ENCODE assay signal across 9 cellular contexts in the genomic region with DNA sequence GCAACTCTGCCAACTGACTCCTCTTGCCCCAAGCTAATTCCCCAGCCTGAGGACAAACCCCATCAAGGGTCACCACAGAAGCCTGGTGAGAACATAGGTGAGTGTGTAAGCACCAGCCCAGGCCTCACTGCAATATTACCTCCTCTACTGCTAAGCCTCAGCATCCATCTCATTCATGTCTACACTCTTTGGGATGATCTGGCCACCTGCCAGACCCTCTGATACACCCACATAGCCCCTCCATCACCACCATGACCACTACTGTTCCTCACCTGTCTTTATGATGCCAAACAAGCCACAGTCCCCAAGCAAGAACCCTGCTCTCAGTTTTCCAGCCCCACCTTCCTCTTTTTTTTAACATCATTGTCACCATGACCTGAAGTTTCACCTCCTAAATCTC. TPM values are rescaled to one million over a fixed set of nuclear protein-coding genes. Genes with fewer than 3 reads are reported as not detected.
DNase-seq lines count a peak whose midpoint lies in the region; ATAC-seq and TF ChIP-seq lines count a peak whose summit lies in the region.
"Had no signal": no experiment of that assay in that cellular context is flagged by ENCODE, and none has a peak within 500 bp of the region (broad histone marks: within the 10 kb centered on the region; RNA-seq: fewer than 3 reads in every experiment).

No MANE protein-coding gene starts in this region.

- peak overlapping the region; percentile 82 for H3K27ac Mint-ChIP-seq in activated naive CD4-positive, alpha-beta T cell treated with anti-CD3 and anti-CD28 coated beads, Interleukin-2, amount 50 U/mL, for 24 hours
- peak overlapping the region in 1 of 2 donors; percentile 89 for H3K27ac Mint-ChIP-seq in activated naive CD4-positive, alpha-beta T cell treated with anti-CD3 and anti-CD28 coated beads, Interleukin-2, amount 50 U/mL, for 72 hours
- H3K27ac Mint-ChIP-seq in activated B cell treated with CpG ODN at 0.5 μM for 24 hours, result peak overlapping the region; percentile 59

- TF ChIP-seq EP300 in suprapubic skin (IDR thresholded peaks at IDR 0.05), result no peak

- POLR2A ChIA-PET in activated B cell treated with CpG ODN at 0.5 μM for 24 hours (lab: Charles Lee), result no interaction called here

- peaks cover 37% of the 10 kb centered on the region for H3K36me3 ChIP-seq in lower lobe of right lung
- H3K36me3 ChIP-seq in suprapubic skin, result peaks cover 40% of the 10 kb centered on the region
- peaks cover 24 to 31% of the 10 kb centered on the region in 2 donors for H3K36me3 ChIP-seq in prostate gland

- intact Hi-C loops in activated B cell treated with CpG ODN at 0.5 μM for 24 hours (cut with micrococcal nuclease), result loop anchor here (5.0 kb wide), 1 partner anchor 34 kb away; a partner anchor contains a TSS
- intact Hi-C loops in lower lobe of right lung (cut with DNase I), result no loop called here
- intact Hi-C loops in prostate gland (cut with DNase I), result no loop called here

- H3K4me1 Mint-ChIP-seq in activated naive CD4-positive, alpha-beta T cell treated with anti-CD3 and anti-CD28 coated beads, Interleukin-2, amount 50 U/mL, for 24 hours, result peaks cover 31% of the 10 kb centered on the region
- H3K4me1 Mint-ChIP-seq in activated B cell treated with CpG ODN at 0.5 μM for 24 hours, result peaks cover 27% of the 10 kb centered on the region

- peak overlapping the region; percentile 53 for H3K27ac ChIP-seq in lower lobe of right lung
- H3K27ac ChIP-seq in suprapubic skin, result peak overlapping the region; percentile 28
- no peak overlapping the region for H3K27ac ChIP-seq in prostate gland

- H3K9me3 ChIP-seq in lower lobe of right lung, result peaks cover 48% of the 10 kb centered on the region
- peaks cover 28% of the 10 kb centered on the region for H3K9me3 ChIP-seq in suprapubic skin
- peaks cover 12% of the 10 kb centered on the region for H3K9me3 ChIP-seq in prostate gland

- TF ChIP-seq POLR2A in suprapubic skin (IDR thresholded peaks at IDR 0.05), result no peak
- TF ChIP-seq POLR2A in prostate gland (IDR thresholded peaks at IDR 0.05), result no peak

- H3K36me3 Mint-ChIP-seq in activated naive CD4-positive, alpha-beta T cell treated with anti-CD3 and anti-CD28 coated beads, Interleukin-2, amount 50 U/mL, for 24 hours, result peaks cover 50% of the 10 kb centered on the region
- H3K36me3 Mint-ChIP-seq in activated naive CD4-positive, alpha-beta T cell treated with anti-CD3 and anti-CD28 coated beads, Interleukin-2, amount 50 U/mL, for 72 hours, result peaks cover 68 to 76% of the 10 kb centered on the region in 2 donors
- peaks cover 51% of the 10 kb centered on the region for H3K36me3 Mint-ChIP-seq in activated B cell treated with CpG ODN at 0.5 μM for 24 hours (ENCODE audit: low read depth)

- peaks cover 5% of the 10 kb centered on the region for H3K9me3 Mint-ChIP-seq in activated naive CD4-positive, alpha-beta T cell treated with anti-CD3 and anti-CD28 coated beads, Interleukin-2, amount 50 U/mL, for 24 hours
- peaks cover 33 to 49% of the 10 kb centered on the region in 2 donors for H3K9me3 Mint-ChIP-seq in activated naive CD4-positive, alpha-beta T cell treated with anti-CD3 and anti-CD28 coated beads, Interleukin-2, amount 50 U/mL, for 72 hours
- peaks cover 28% of the 10 kb centered on the region for H3K9me3 Mint-ChIP-seq in activated B cell treated with CpG ODN at 0.5 μM for 24 hours

- CTCF ChIA-PET in activated B cell treated with CpG ODN at 0.5 μM for 24 hours (lab: Charles Lee), result no interaction called here

- no peaks in the 10 kb centered on the region for H3K27me3 ChIP-seq in lower lobe of right lung (ENCODE audit: low read depth)
- no peaks in the 10 kb centered on the region for H3K27me3 ChIP-seq in suprapubic skin
- H3K27me3 ChIP-seq in prostate gland (replicated peaks; ENCODE audit: insufficient read depth), result no peaks in the 10 kb centered on the region

- no peak for DNase-seq in activated naive CD4-positive, alpha-beta T cell treated with anti-CD3 and anti-CD28 coated beads, Interleukin-2, amount 50 U/mL, for 72 hours (ENCODE audit: low spot score in 2 of 2)
- no peak for DNase-seq in activated B cell treated with CpG ODN at 0.5 μM for 24 hours
- no peak for DNase-seq in lower lobe of right lung
- no peak for DNase-seq in suprapubic skin (ENCODE audit: low spot score in 2 of 2)
- no peak for DNase-seq in activated CD8-positive, alpha-beta memory T cell treated with anti-CD3 and anti-CD28 coated beads, Interleukin-2, amount 50 U/mL, for 4 hours
- DNase-seq in prostate gland (ENCODE audit: low spot score), result no peak

- no peak for TF ChIP-seq CTCF in activated B cell treated with CpG ODN at 0.5 μM for 24 hours (IDR thresholded peaks at IDR 0.05)
- TF ChIP-seq CTCF in lower lobe of right lung (IDR thresholded peaks at IDR 0.05), result no peak
- TF ChIP-seq CTCF in suprapubic skin (IDR thresholded peaks at IDR 0.05), result no peak
- no peak for TF ChIP-seq CTCF in prostate gland (IDR thresholded peaks at IDR 0.05)

- H3K4me1 ChIP-seq in lower lobe of right lung (peaks cover 11% of the 10 kb centered on the region), suprapubic skin (peaks cover 30% of the 10 kb centered on the region), prostate gland (replicated peaks) (no peaks in the 10 kb centered on the region)

- ATAC-seq in activated naive CD4-positive, alpha-beta T cell treated with anti-CD3 and anti-CD28 coated beads, Interleukin-2, amount 50 U/mL, for 72 hours, result no peak
- no peak for ATAC-seq in activated B cell treated with CpG ODN at 0.5 μM for 24 hours (ENCODE audit: low read depth)
- ATAC-seq in lower lobe of right lung, result no peak
- ATAC-seq in GM19467 (IDR thresholded peaks at IDR 0.05; ENCODE audit: unreplicated experiment), result no peak

- H3K4me3 ChIP-seq in lower lobe of right lung (peak overlapping the region; percentile 99), suprapubic skin (peak overlapping the region; percentile 91), prostate gland (no peak overlapping the region)
- H3K4me3 ChIP-seq: mucosa of descending colon had no signal

- peak overlapping the region; percentile 90 for H3K4me3 Mint-ChIP-seq in activated naive CD4-positive, alpha-beta T cell treated with anti-CD3 and anti-CD28 coated beads, Interleukin-2, amount 50 U/mL, for 24 hours
- peak overlapping the region; percentile 88 for H3K4me3 Mint-ChIP-seq in activated B cell treated with CpG ODN at 0.5 μM for 24 hours

- no peaks in the 10 kb centered on the region for H3K27me3 Mint-ChIP-seq in activated naive CD4-positive, alpha-beta T cell treated with anti-CD3 and anti-CD28 coated beads, Interleukin-2, amount 50 U/mL, for 24 hours
- no peaks in the 10 kb centered on the region for H3K27me3 Mint-ChIP-seq in activated B cell treated with CpG ODN at 0.5 μM for 24 hours

RNA-seq across cellular contexts. Expression of a gene that starts 2.3 kb away (rescaled TPM):
- total RNA-seq in activated naive CD4-positive, alpha-beta T cell treated with anti-CD3 and anti-CD28 coated beads, Interleukin-2, amount 50 U/mL, for 72 hours, result 1 to 10 TPM; 6.4 to 9.7 TPM
- total RNA-seq in activated B cell treated with CpG ODN at 0.5 μM for 24 hours (4.8 and 4.9 TPM in 2 replicates), lower lobe of right lung (12.1 TPM), suprapubic skin (1 to 10 TPM; 2.5 to 6.5 (median 3.7) TPM), prostate gland (1 to 10 TPM; 8.2 to 9.3 TPM)

RNA-seq across cellular contexts. Expression of a gene that starts 35.1 kb away (rescaled TPM):
- total RNA-seq in activated naive CD4-positive, alpha-beta T cell treated with anti-CD3 and anti-CD28 coated beads, Interleukin-2, amount 50 U/mL, for 72 hours, result 1 to 10 TPM; 4.4 to 4.6 TPM
- total RNA-seq in activated B cell treated with CpG ODN at 0.5 μM for 24 hours, result 2.7 and 4.0 TPM in 2 replicates
- total RNA-seq in lower lobe of right lung, result 3.5 TPM
- total RNA-seq in suprapubic skin, result 1 to 10 TPM in 2 of 4 donors, under 1 TPM in 2; 0.44 to 3.4 (median 1.5) TPM
- 1 to 10 TPM; 2.3 to 7.2 TPM for total RNA-seq in prostate gland

RNA-seq across cellular contexts. Expression of a gene that starts 38.3 kb away (rescaled TPM):
- 100 to 1,000 TPM; 158 to 160 TPM for total RNA-seq in activated naive CD4-positive, alpha-beta T cell treated with anti-CD3 and anti-CD28 coated beads, Interleukin-2, amount 50 U/mL, for 72 hours
- total RNA-seq in activated B cell treated with CpG ODN at 0.5 μM for 24 hours (52.9 and 54.4 TPM in 2 replicates), lower lobe of right lung (90.7 TPM), suprapubic skin (10 to 100 TPM; 16.3 to 38.7 (median 20.8) TPM), prostate gland (100 to 1,000 TPM in 1 of 2 donors, 10 to 100 TPM in 1; 32.2 to 120 TPM)

Comparison
In these comparisons a context has a peak if more than half of its experiments do, and no peak if none do; other contexts are left out.
1. H3K27ac ChIP-seq: peak in lower lobe of right lung (single experiment) and suprapubic skin (single experiment); none in prostate gland (0 of 2).
2. H3K4me3 ChIP-seq: peak in lower lobe of right lung (single experiment) and suprapubic skin (single experiment); none in prostate gland (0 of 2).